In genomic region chr6:87968435-87969278, GRCh38 we compare ENCODE assay signal across 10 cellular contexts.
DNase-seq lines count a peak whose midpoint lies in the region; ATAC-seq and TF ChIP-seq lines count a peak whose summit lies in the region.
"Had no signal": no experiment of that assay in that cellular context is flagged by ENCODE, and none has a peak within 500 bp of the region (broad histone marks: within the 10 kb centered on the region; RNA-seq: fewer than 3 reads in every experiment).

No MANE protein-coding gene starts in this region.

- no peak overlapping the region for H3K27ac ChIP-seq in thymus (ENCODE audit: low read depth)
- H3K27ac ChIP-seq in SJCRH30 = no peak overlapping the region

- peak; percentile 10 for DNase-seq in activated naive CD4-positive, alpha-beta T cell treated with anti-CD3 and anti-CD28 coated beads for 36 hours
- no peak for DNase-seq in activated naive CD4-positive, alpha-beta T cell (lab: John Stamatoyannopoulos, UW)
- DNase-seq in NCI-H1105 (lab: John Stamatoyannopoulos, UW) = peak; percentile 79
- peak; percentile 13 for DNase-seq in astrocyte of the spinal cord (ENCODE audit: low read depth, low spot score)
- DNase-seq in left colon = peak in 1 of 2 donors; percentile 41
- no peak for DNase-seq in SJCRH30
- DNase-seq: activated T-cell treated with anti-CD3 and anti-CD28 coated beads, Interleukin-2, amount 50 U/mL, for 4 hours; DND-41 had no signal

- ATAC-seq in left colon = peak; percentile 77
- no peak for ATAC-seq in GM19452 (IDR thresholded peaks at IDR 0.05; ENCODE audit: unreplicated experiment)

- H3K4me3 Mint-ChIP-seq in activated naive CD4-positive, alpha-beta T cell treated with anti-CD3 and anti-CD28 coated beads for 36 hours = no peak overlapping the region
- H3K4me3 Mint-ChIP-seq: activated T-cell treated with anti-CD3 and anti-CD28 coated beads, Interleukin-2, amount 50 U/mL, for 4 hours had no signal

- no peaks in the 10 kb centered on the region for H3K4me1 Mint-ChIP-seq in activated naive CD4-positive, alpha-beta T cell treated with anti-CD3 and anti-CD28 coated beads for 36 hours (ENCODE audit: low read depth)

- H3K4me1 ChIP-seq in thymus (ENCODE audit: control insufficient read depth, insufficient read depth, low read length) (no peaks in the 10 kb centered on the region), SJCRH30 (peaks cover 2% of the 10 kb centered on the region; the same call in 1 of the 2 replicates)

- no peak overlapping the region for H3K27ac Mint-ChIP-seq in activated naive CD4-positive, alpha-beta T cell treated with anti-CD3 and anti-CD28 coated beads for 36 hours

- CTCF ChIA-PET in activated naive CD4-positive, alpha-beta T cell treated with anti-CD3 and anti-CD28 coated beads for 36 hours (lab: Charles Lee) = interaction anchor here (0.6 to 0.7 kb wide), 2 partner anchors 12 to 29 kb away, joined by 3 read pairs; no protein-coding TSS in a partner anchor

- no peak for TF ChIP-seq CTCF in astrocyte of the spinal cord (IDR thresholded peaks at IDR 0.05; ENCODE audit: low read depth, low read length)

- whole genome bisulfite sequencing in thymus = 15% methylated on average over 26 of the region's 26 CpGs

- no peaks in the 10 kb centered on the region for H3K36me3 Mint-ChIP-seq in activated naive CD4-positive, alpha-beta T cell treated with anti-CD3 and anti-CD28 coated beads for 36 hours (ENCODE audit: low read depth)

- intact Hi-C loops in activated naive CD4-positive, alpha-beta T cell treated with anti-CD3 and anti-CD28 coated beads for 36 hours (cut with micrococcal nuclease) = no loop called here
- intact Hi-C loops in left colon (cut with DNase I, micrococcal nuclease) = no loop called here

- H3K36me3 ChIP-seq in thymus (ENCODE audit: control insufficient read depth, insufficient read depth) = no peaks in the 10 kb centered on the region
- H3K36me3 ChIP-seq in SJCRH30 = no peaks in the 10 kb centered on the region

- H3K4me3 ChIP-seq in astrocyte of the spinal cord (ENCODE audit: low read depth, low read length) = peak overlapping the region; percentile 22
- peak overlapping the region; percentile 23 for H3K4me3 ChIP-seq in thymus (ENCODE audit: low read length)
- no peak overlapping the region for H3K4me3 ChIP-seq in SJCRH30

- in situ Hi-C loops in astrocyte of the spinal cord (cut with HindIII; ENCODE audit: low sequenced_read_pairs) = no loop called here

- H3K9me3 ChIP-seq in thymus (ENCODE audit: control insufficient read depth) = no peaks in the 10 kb centered on the region
- H3K9me3 ChIP-seq in SJCRH30 (replicated peaks) = no peaks in the 10 kb centered on the region

- H3K27me3 ChIP-seq in thymus (ENCODE audit: control insufficient read depth, insufficient read depth) = peaks cover 3% of the 10 kb centered on the region
- no peaks in the 10 kb centered on the region for H3K27me3 ChIP-seq in SJCRH30

- H3K27me3 Mint-ChIP-seq in activated naive CD4-positive, alpha-beta T cell treated with anti-CD3 and anti-CD28 coated beads for 36 hours (ENCODE audit: low read depth) = peaks cover 5% of the 10 kb centered on the region

- H3K9me3 Mint-ChIP-seq in activated naive CD4-positive, alpha-beta T cell treated with anti-CD3 and anti-CD28 coated beads for 36 hours = no peaks in the 10 kb centered on the region

Comparison
In these comparisons a context has a peak if more than half of its experiments do, and no peak if none do; other contexts are left out.
1. DNase-seq: peak in activated naive CD4-positive, alpha-beta T cell treated with anti-CD3 and anti-CD28 coated beads for 36 hours (single experiment), NCI-H1105 (single experiment) and astrocyte of the spinal cord (single experiment); none in activated naive CD4-positive, alpha-beta T cell (0 of 4) and SJCRH30 (0 of 2).